1 cellular context compared by ENCODE assay signal in the genomic region with DNA sequence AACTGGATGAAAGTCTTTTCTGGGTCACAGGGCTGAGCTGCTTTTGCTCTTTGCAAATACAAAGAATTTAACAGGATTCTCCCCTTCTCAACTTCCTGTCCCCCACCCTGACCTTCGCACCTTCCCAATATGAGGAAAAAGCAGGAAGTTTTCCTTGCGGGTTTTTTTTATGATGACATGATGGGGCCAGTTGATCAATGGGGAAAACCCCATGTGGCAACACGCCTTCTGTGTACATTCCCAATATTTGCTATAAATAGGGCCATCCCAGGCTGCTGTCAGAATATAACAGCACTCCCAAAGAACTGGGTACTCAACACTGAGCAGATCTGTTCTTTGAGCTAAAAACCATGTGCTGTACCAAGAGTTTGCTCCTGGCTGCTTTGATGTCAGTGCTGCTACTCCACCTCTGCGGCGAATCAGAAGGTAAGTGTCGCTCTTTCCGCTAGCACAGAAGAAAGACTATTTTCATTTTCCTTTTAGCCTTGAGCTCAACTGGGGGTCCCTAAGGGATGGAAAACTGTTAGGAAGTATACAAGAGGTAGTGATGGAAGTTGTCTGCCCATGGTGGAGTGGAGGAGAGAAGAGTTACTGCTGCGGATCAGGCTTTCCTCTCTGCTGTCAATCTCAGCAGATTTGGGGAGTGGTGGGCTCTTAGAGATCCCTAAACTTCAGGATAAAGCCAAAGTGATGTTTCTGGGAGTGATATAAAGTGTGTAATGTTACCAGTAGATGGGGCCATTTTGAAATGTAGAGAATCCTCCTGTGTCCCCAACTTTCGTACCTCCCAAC.
TF ChIP-seq lines count a peak whose summit lies in the region.

A gene with protein sequence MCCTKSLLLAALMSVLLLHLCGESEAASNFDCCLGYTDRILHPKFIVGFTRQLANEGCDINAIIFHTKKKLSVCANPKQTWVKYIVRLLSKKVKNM (plus strand): TSS at position 281 of the 792 bp plus-strand sequence. CDS start 70 bp downstream, at position 351.

TF ChIP-seq in HepG2, 621 proteins besides CTCF, POLR2A, EP300 and RAD21 (continued from another document and continues in another):
- TF ChIP-seq, protein P1, sequence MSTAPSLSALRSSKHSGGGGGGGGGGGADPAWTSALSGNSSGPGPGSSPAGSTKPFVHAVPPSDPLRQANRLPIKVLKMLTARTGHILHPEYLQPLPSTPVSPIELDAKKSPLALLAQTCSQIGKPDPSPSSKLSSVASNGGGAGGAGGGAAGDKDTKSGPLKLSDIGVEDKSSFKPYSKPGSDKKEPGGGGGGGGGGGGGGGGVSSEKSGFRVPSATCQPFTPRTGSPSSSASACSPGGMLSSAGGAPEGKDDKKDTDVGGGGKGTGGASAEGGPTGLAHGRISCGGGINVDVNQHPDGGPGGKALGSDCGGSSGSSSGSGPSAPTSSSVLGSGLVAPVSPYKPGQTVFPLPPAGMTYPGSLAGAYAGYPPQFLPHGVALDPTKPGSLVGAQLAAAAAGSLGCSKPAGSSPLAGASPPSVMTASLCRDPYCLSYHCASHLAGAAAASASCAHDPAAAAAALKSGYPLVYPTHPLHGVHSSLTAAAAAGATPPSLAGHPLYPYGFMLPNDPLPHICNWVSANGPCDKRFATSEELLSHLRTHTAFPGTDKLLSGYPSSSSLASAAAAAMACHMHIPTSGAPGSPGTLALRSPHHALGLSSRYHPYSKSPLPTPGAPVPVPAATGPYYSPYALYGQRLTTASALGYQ (CRISPR knock-in tag; IDR thresholded peaks at IDR 0.05), result peak; percentile 96
- TF ChIP-seq, protein P2, sequence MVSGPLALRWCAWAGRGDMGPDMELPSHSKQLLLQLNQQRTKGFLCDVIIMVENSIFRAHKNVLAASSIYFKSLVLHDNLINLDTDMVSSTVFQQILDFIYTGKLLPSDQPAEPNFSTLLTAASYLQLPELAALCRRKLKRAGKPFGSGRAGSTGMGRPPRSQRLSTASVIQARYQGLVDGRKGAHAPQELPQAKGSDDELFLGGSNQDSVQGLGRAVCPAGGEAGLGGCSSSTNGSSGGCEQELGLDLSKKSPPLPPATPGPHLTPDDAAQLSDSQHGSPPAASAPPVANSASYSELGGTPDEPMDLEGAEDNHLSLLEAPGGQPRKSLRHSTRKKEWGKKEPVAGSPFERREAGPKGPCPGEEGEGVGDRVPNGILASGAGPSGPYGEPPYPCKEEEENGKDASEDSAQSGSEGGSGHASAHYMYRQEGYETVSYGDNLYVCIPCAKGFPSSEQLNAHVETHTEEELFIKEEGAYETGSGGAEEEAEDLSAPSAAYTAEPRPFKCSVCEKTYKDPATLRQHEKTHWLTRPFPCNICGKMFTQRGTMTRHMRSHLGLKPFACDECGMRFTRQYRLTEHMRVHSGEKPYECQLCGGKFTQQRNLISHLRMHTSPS (CRISPR knock-in tag; IDR thresholded peaks at IDR 0.05; ENCODE audit: low read depth), result peak; percentile 34; the same call in 1 of the 2 replicates
- TF ChIP-seq ZNF768 (CRISPR knock-in tag; IDR thresholded peaks at IDR 0.05) (no peak; the same call in 1 of the 2 replicates), KLF16 (CRISPR knock-in tag; IDR thresholded peaks at IDR 0.05) (peak in 1 of 2 experiments; percentile 95; a peak in 2 of 4 replicates), PPARG (CRISPR knock-in tag; conservative IDR thresholded peaks at IDR 0.05) (peak; percentile 84), CEBPB (IDR thresholded peaks at IDR 0.05; ENCODE audit: borderline replicate concordance, low read depth, low read length) (peak; percentile 96), ZNF790 (CRISPR knock-in tag; IDR thresholded peaks at IDR 0.05; ENCODE audit: borderline replicate concordance) (no peak), ZNF619 (CRISPR knock-in tag; IDR thresholded peaks at IDR 0.05) (peak; percentile 80; the same call in 1 of the 2 replicates), KAT2B (IDR thresholded peaks at IDR 0.05; ENCODE audit: borderline replicate concordance, low read depth, low read length) (no peak), ZNF567 (CRISPR knock-in tag; IDR thresholded peaks at IDR 0.05; ENCODE audit: borderline replicate concordance) (peak; percentile 91), GTF3A (CRISPR knock-in tag; conservative IDR thresholded peaks at IDR 0.05) (0 out of 2 replicates have a peak, but pooled peaks have one; percentile 31), GPN1 (CRISPR knock-in tag; IDR thresholded peaks at IDR 0.05; ENCODE audit: borderline replicate concordance) (no peak), ZNF766 (CRISPR knock-in tag; IDR thresholded peaks at IDR 0.05; ENCODE audit: borderline replicate concordance) (0 out of 2 replicates have a peak, but pooled peaks have one; percentile 48), NAIF1 (CRISPR knock-in tag; IDR thresholded peaks at IDR 0.05; ENCODE audit: borderline replicate concordance) (peak; percentile 59; the same call in 1 of the 2 replicates), ZFP37 (CRISPR knock-in tag; IDR thresholded peaks at IDR 0.05; ENCODE audit: borderline replicate concordance) (no peak; the same call in 1 of the 2 replicates), ZNF629 (CRISPR knock-in tag; conservative IDR thresholded peaks at IDR 0.05) (no peak; the same call in 1 of the 2 replicates), RBM39 (IDR thresholded peaks at IDR 0.05; ENCODE audit: low read depth, low read length, poor library complexity, severe bottlenecking) (no peak), HOXD1 (CRISPR knock-in tag; IDR thresholded peaks at IDR 0.05) (peak; percentile 18; the same call in 1 of the 2 replicates)
- TF ChIP-seq, protein P3, sequence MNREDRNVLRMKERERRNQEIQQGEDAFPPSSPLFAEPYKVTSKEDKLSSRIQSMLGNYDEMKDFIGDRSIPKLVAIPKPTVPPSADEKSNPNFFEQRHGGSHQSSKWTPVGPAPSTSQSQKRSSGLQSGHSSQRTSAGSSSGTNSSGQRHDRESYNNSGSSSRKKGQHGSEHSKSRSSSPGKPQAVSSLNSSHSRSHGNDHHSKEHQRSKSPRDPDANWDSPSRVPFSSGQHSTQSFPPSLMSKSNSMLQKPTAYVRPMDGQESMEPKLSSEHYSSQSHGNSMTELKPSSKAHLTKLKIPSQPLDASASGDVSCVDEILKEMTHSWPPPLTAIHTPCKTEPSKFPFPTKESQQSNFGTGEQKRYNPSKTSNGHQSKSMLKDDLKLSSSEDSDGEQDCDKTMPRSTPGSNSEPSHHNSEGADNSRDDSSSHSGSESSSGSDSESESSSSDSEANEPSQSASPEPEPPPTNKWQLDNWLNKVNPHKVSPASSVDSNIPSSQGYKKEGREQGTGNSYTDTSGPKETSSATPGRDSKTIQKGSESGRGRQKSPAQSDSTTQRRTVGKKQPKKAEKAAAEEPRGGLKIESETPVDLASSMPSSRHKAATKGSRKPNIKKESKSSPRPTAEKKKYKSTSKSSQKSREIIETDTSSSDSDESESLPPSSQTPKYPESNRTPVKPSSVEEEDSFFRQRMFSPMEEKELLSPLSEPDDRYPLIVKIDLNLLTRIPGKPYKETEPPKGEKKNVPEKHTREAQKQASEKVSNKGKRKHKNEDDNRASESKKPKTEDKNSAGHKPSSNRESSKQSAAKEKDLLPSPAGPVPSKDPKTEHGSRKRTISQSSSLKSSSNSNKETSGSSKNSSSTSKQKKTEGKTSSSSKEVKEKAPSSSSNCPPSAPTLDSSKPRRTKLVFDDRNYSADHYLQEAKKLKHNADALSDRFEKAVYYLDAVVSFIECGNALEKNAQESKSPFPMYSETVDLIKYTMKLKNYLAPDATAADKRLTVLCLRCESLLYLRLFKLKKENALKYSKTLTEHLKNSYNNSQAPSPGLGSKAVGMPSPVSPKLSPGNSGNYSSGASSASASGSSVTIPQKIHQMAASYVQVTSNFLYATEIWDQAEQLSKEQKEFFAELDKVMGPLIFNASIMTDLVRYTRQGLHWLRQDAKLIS (CRISPR knock-in tag; IDR thresholded peaks at IDR 0.05), result peak; percentile 100
- TF ChIP-seq, protein P4, sequence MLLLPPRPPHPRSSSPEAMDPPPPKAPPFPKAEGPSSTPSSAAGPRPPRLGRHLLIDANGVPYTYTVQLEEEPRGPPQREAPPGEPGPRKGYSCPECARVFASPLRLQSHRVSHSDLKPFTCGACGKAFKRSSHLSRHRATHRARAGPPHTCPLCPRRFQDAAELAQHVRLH (CRISPR knock-in tag; IDR thresholded peaks at IDR 0.05; ENCODE audit: borderline replicate concordance, low read depth), result peak; percentile 80
- TF ChIP-seq, protein P5, sequence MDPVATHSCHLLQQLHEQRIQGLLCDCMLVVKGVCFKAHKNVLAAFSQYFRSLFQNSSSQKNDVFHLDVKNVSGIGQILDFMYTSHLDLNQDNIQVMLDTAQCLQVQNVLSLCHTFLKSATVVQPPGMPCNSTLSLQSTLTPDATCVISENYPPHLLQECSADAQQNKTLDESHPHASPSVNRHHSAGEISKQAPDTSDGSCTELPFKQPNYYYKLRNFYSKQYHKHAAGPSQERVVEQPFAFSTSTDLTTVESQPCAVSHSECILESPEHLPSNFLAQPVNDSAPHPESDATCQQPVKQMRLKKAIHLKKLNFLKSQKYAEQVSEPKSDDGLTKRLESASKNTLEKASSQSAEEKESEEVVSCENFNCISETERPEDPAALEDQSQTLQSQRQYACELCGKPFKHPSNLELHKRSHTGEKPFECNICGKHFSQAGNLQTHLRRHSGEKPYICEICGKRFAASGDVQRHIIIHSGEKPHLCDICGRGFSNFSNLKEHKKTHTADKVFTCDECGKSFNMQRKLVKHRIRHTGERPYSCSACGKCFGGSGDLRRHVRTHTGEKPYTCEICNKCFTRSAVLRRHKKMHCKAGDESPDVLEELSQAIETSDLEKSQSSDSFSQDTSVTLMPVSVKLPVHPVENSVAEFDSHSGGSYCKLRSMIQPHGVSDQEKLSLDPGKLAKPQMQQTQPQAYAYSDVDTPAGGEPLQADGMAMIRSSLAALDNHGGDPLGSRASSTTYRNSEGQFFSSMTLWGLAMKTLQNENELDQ (CRISPR knock-in tag; IDR thresholded peaks at IDR 0.05; ENCODE audit: borderline replicate concordance), result no peak
- TF ChIP-seq, protein P6, sequence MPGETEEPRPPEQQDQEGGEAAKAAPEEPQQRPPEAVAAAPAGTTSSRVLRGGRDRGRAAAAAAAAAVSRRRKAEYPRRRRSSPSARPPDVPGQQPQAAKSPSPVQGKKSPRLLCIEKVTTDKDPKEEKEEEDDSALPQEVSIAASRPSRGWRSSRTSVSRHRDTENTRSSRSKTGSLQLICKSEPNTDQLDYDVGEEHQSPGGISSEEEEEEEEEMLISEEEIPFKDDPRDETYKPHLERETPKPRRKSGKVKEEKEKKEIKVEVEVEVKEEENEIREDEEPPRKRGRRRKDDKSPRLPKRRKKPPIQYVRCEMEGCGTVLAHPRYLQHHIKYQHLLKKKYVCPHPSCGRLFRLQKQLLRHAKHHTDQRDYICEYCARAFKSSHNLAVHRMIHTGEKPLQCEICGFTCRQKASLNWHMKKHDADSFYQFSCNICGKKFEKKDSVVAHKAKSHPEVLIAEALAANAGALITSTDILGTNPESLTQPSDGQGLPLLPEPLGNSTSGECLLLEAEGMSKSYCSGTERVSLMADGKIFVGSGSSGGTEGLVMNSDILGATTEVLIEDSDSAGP (CRISPR knock-in tag; IDR thresholded peaks at IDR 0.05; ENCODE audit: borderline replicate concordance), result no peak
- TF ChIP-seq, protein P7, sequence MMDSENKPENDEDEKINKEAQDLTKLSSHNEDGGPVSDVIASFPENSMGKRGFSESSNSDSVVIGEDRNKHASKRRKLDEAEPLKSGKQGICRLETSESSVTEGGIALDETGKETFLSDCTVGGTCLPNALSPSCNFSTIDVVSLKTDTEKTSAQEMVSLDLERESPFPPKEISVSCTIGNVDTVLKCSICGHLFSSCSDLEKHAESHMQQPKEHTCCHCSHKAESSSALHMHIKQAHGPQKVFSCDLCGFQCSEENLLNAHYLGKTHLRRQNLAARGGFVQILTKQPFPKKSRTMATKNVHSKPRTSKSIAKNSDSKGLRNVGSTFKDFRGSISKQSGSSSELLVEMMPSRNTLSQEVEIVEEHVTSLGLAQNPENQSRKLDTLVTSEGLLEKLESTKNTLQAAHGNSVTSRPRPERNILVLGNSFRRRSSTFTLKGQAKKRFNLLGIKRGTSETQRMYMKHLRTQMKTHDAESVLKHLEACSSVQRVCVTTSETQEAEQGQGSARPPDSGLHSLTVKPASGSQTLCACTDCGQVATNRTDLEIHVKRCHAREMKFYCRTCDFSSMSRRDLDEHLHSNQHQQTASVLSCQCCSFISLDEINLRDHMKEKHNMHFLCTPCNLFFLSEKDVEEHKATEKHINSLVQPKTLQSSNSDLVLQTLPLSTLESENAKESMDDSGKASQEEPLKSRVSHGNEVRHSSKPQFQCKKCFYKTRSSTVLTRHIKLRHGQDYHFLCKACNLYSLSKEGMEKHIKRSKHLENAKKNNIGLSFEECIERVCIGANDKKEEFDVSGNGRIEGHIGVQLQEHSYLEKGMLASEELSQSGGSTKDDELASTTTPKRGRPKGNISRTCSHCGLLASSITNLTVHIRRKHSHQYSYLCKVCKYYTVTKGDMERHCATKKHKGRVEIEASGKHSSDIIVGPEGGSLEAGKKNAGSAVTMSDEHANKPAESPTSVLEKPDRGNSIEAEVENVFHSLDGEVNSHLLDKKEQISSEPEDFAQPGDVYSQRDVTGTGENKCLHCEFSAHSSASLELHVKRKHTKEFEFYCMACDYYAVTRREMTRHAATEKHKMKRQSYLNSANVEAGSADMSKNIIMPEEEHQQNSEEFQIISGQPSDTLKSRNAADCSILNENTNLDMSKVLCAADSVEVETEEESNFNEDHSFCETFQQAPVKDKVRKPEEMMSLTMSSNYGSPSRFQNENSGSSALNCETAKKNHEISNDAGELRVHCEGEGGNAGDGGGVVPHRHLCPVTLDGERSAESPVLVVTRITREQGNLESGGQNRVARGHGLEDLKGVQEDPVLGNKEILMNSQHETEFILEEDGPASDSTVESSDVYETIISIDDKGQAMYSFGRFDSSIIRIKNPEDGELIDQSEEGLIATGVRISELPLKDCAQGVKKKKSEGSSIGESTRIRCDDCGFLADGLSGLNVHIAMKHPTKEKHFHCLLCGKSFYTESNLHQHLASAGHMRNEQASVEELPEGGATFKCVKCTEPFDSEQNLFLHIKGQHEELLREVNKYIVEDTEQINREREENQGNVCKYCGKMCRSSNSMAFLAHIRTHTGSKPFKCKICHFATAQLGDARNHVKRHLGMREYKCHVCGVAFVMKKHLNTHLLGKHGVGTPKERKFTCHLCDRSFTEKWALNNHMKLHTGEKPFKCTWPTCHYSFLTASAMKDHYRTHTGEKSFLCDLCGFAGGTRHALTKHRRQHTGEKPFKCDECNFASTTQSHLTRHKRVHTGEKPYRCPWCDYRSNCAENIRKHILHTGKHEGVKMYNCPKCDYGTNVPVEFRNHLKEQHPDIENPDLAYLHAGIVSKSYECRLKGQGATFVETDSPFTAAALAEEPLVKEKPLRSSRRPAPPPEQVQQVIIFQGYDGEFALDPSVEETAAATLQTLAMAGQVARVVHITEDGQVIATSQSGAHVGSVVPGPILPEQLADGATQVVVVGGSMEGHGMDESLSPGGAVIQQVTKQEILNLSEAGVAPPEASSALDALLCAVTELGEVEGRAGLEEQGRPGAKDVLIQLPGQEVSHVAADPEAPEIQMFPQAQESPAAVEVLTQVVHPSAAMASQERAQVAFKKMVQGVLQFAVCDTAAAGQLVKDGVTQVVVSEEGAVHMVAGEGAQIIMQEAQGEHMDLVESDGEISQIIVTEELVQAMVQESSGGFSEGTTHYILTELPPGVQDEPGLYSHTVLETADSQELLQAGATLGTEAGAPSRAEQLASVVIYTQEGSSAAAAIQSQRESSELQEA (CRISPR knock-in tag; IDR thresholded peaks at IDR 0.05; ENCODE audit: not compliant biosample characterization), result peak; percentile 43
- TF ChIP-seq, protein P8, sequence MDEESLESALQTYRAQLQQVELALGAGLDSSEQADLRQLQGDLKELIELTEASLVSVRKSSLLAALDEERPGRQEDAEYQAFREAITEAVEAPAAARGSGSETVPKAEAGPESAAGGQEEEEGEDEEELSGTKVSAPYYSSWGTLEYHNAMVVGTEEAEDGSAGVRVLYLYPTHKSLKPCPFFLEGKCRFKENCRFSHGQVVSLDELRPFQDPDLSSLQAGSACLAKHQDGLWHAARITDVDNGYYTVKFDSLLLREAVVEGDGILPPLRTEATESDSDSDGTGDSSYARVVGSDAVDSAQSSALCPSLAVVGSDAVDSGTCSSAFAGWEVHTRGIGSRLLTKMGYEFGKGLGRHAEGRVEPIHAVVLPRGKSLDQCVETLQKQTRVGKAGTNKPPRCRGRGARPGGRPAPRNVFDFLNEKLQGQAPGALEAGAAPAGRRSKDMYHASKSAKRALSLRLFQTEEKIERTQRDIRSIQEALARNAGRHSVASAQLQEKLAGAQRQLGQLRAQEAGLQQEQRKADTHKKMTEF (CRISPR knock-in tag; IDR thresholded peaks at IDR 0.05), result peak; percentile 98
